In the genomic region with DNA sequence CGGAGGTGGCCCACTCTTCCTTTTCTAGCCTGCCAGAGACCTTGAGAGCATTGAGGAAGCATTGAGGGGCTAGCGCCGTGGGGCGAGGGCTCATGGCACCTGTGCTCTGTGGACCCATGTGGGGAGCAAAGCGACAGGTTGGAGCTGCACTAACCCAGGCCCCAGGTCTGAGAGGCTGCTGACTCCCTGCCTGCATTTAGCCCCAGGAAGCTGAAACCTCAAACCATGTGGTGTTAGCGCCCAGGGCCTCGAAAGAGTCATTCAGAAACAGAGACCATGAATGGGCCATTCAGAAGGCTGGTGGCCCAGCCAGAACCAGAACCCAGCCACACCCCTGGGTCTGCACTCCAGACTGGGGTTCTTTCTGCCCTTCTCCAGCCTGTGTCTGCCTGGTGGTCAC, we compare ENCODE assay signal across 1 cellular context.
TF ChIP-seq lines count a peak whose summit lies in the region.

No MANE protein-coding gene starts in this region.

TF ChIP-seq in GM23338, 12 proteins besides CTCF, POLR2A, EP300 and RAD21 (continued from another document):
- TF ChIP-seq POLR2AphosphoS5 (IDR thresholded peaks at IDR 0.05; ENCODE audit: low read depth): no peak
- TF ChIP-seq STAT1 (IDR thresholded peaks at IDR 0.05; ENCODE audit: unreplicated experiment): no peak
- TF ChIP-seq, protein P1, sequence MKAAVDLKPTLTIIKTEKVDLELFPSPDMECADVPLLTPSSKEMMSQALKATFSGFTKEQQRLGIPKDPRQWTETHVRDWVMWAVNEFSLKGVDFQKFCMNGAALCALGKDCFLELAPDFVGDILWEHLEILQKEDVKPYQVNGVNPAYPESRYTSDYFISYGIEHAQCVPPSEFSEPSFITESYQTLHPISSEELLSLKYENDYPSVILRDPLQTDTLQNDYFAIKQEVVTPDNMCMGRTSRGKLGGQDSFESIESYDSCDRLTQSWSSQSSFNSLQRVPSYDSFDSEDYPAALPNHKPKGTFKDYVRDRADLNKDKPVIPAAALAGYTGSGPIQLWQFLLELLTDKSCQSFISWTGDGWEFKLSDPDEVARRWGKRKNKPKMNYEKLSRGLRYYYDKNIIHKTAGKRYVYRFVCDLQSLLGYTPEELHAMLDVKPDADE (IDR thresholded peaks at IDR 0.05): no peak
- TF ChIP-seq, protein P2, sequence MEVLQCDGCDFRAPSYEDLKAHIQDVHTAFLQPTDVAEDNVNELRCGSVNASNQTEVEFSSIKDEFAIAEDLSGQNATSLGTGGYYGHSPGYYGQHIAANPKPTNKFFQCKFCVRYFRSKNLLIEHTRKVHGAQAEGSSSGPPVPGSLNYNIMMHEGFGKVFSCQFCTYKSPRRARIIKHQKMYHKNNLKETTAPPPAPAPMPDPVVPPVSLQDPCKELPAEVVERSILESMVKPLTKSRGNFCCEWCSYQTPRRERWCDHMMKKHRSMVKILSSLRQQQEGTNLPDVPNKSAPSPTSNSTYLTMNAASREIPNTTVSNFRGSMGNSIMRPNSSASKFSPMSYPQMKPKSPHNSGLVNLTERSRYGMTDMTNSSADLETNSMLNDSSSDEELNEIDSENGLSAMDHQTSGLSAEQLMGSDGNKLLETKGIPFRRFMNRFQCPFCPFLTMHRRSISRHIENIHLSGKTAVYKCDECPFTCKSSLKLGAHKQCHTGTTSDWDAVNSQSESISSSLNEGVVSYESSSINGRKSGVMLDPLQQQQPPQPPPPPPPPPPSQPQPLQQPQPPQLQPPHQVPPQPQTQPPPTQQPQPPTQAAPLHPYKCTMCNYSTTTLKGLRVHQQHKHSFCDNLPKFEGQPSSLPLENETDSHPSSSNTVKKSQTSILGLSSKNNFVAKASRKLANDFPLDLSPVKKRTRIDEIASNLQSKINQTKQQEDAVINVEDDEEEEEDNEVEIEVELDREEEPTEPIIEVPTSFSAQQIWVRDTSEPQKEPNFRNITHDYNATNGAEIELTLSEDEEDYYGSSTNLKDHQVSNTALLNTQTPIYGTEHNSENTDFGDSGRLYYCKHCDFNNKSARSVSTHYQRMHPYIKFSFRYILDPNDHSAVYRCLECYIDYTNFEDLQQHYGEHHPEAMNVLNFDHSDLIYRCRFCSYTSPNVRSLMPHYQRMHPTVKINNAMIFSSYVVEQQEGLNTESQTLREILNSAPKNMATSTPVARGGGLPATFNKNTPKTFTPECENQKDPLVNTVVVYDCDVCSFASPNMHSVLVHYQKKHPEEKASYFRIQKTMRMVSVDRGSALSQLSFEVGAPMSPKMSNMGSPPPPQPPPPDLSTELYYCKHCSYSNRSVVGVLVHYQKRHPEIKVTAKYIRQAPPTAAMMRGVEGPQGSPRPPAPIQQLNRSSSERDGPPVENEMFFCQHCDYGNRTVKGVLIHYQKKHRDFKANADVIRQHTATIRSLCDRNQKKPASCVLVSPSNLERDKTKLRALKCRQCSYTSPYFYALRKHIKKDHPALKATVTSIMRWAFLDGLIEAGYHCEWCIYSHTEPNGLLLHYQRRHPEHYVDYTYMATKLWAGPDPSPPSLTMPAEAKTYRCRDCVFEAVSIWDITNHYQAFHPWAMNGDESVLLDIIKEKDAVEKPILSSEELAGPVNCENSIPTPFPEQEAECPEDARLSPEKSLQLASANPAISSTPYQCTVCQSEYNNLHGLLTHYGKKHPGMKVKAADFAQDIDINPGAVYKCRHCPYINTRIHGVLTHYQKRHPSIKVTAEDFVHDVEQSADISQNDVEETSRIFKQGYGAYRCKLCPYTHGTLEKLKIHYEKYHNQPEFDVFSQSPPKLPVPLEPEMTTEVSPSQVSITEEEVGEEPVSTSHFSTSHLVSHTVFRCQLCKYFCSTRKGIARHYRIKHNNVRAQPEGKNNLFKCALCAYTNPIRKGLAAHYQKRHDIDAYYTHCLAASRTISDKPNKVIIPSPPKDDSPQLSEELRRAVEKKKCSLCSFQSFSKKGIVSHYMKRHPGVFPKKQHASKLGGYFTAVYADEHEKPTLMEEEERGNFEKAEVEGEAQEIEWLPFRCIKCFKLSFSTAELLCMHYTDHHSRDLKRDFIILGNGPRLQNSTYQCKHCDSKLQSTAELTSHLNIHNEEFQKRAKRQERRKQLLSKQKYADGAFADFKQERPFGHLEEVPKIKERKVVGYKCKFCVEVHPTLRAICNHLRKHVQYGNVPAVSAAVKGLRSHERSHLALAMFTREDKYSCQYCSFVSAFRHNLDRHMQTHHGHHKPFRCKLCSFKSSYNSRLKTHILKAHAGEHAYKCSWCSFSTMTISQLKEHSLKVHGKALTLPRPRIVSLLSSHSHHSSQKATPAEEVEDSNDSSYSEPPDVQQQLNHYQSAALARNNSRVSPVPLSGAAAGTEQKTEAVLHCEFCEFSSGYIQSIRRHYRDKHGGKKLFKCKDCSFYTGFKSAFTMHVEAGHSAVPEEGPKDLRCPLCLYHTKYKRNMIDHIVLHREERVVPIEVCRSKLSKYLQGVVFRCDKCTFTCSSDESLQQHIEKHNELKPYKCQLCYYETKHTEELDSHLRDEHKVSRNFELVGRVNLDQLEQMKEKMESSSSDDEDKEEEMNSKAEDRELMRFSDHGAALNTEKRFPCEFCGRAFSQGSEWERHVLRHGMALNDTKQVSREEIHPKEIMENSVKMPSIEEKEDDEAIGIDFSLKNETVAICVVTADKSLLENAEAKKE (CRISPR knock-in tag; IDR thresholded peaks at IDR 0.05): no peak
- no peak for TF ChIP-seq EZH2phosphoT487 (IDR thresholded peaks at IDR 0.05; ENCODE audit: unreplicated experiment)
- TF ChIP-seq ZNF331 (CRISPR knock-in tag; IDR thresholded peaks at IDR 0.05; ENCODE audit: low read depth): no peak
- no peak for TF ChIP-seq ZNF114 (CRISPR knock-in tag; IDR thresholded peaks at IDR 0.05)
